In the genomic region with DNA sequence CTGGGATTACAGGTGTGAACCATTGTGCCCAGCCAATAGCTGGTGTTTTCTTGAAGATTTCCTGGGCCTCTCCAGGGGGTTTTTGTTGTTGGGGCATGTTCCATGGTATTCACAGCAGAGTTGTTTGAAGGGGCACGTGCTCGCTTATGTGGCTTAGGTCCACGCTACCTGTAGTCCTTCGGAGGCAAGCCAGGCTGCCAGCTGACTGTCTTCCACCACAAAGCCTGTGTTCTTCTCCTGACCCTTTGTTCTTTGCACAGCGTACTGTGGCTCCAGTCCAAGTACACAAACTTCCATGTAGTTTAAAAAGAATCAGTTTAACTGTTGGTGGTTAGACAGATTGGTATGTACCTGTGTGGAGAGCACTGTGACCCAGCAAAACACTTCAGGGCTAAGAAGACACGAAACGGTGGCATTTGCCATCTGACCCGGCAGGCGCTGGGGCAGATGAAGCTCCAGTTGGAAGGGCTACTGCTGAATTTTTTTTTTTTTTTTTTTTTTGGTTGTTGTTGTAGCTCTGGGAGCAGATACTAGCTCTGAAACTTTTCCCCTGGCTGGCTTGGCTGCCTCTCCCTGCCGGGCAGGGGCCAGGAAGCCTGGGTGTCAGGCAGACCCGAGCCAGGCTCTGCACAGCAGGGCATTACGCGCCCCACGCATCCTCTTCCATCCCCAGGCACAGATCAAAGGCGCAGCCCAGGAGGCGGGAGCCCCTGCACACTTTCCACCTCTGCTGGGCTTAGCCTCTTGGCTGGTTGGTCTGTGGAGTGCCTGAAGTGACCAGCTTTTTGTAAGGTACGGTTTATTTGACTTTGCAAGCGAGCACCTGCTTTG, we compare ENCODE assay signal across 1 cellular context.
A peak's percentile ranks its signal among the peaks of the same experiment; 100 is the strongest.
TF ChIP-seq lines count a peak whose summit lies in the region.

No MANE protein-coding gene starts in this region.

TF ChIP-seq in HepG2, 621 proteins besides CTCF, POLR2A, EP300 and RAD21 (continued from another document and continues in another):
- TF ChIP-seq, protein P1, sequence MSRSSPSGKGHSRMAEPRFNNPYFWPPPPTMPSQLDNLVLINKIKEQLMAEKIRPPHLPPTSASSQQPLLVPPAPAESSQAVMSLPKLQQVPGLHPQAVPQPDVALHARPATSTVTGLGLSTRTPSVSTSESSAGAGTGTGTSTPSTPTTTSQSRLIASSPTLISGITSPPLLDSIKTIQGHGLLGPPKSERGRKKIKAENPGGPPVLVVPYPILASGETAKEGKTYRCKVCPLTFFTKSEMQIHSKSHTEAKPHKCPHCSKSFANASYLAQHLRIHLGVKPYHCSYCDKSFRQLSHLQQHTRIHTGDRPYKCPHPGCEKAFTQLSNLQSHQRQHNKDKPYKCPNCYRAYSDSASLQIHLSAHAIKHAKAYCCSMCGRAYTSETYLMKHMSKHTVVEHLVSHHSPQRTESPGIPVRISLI (CRISPR knock-in tag; IDR thresholded peaks at IDR 0.05; ENCODE audit: borderline replicate concordance), result peak; percentile 87
- TF ChIP-seq ZBTB42 (CRISPR knock-in tag; IDR thresholded peaks at IDR 0.05) (peak; percentile 38; the same call in 1 of the 2 replicates), RFX3 (CRISPR knock-in tag; IDR thresholded peaks at IDR 0.05) (no peak), ZSCAN21 (CRISPR knock-in tag; IDR thresholded peaks at IDR 0.05; ENCODE audit: borderline replicate concordance) (no peak), ZFP36L1 (CRISPR knock-in tag; IDR thresholded peaks at IDR 0.05) (peak; percentile 4; the same call in 1 of the 2 replicates), ZNF713 (CRISPR knock-in tag; IDR thresholded peaks at IDR 0.05) (0 out of 2 replicates have a peak, but pooled peaks have one; percentile 77), GABPB1 (CRISPR knock-in tag; IDR thresholded peaks at IDR 0.05) (no peak; the same call in 1 of the 2 replicates), RARA (CRISPR knock-in tag; IDR thresholded peaks at IDR 0.05) (peak; percentile 79), PRMT3 (CRISPR knock-in tag; IDR thresholded peaks at IDR 0.05; ENCODE audit: borderline replicate concordance, low read depth) (no peak), ZNF333 (CRISPR knock-in tag; IDR thresholded peaks at IDR 0.05; ENCODE audit: borderline replicate concordance) (peak; percentile 12; the same call in 1 of the 2 replicates), PATZ1 (CRISPR knock-in tag; IDR thresholded peaks at IDR 0.05) (peak; percentile 68), SAFB2 (CRISPR knock-in tag; IDR thresholded peaks at IDR 0.05; ENCODE audit: borderline replicate concordance, low read depth) (peak; percentile 46; the same call in 1 of the 2 replicates), MZF1 (CRISPR knock-in tag; IDR thresholded peaks at IDR 0.05; ENCODE audit: borderline replicate concordance) (no peak), EHMT2 (IDR thresholded peaks at IDR 0.05; ENCODE audit: borderline replicate concordance, low read depth, low read length) (no peak), HMG20B (CRISPR knock-in tag; conservative IDR thresholded peaks at IDR 0.05) (peak; percentile 45; the same call in 1 of the 2 replicates), NR3C1 (CRISPR knock-in tag; IDR thresholded peaks at IDR 0.05) (no peak), ZNF652 (CRISPR knock-in tag; IDR thresholded peaks at IDR 0.05; ENCODE audit: borderline replicate concordance, low read depth) (peak; percentile 92), ZNF354B (CRISPR knock-in tag; IDR thresholded peaks at IDR 0.05) (no peak), USF2 (IDR thresholded peaks at IDR 0.05; ENCODE audit: low read depth, low read length) (0 out of 2 replicates have a peak, but pooled peaks have one; percentile 52), USF2 (CRISPR knock-in tag; IDR thresholded peaks at IDR 0.05; ENCODE audit: borderline replicate concordance) (peak; percentile 82), ZNF768 (CRISPR knock-in tag; IDR thresholded peaks at IDR 0.05) (peak; percentile 67; the same call in 1 of the 2 replicates), RORA (CRISPR knock-in tag; IDR thresholded peaks at IDR 0.05) (no peak), NCOA1 (CRISPR knock-in tag; IDR thresholded peaks at IDR 0.05) (peak; percentile 87), RFX5 (IDR thresholded peaks at IDR 0.05; ENCODE audit: low read depth, low read length) (no peak), ZNF264 (CRISPR knock-in tag; IDR thresholded peaks at IDR 0.05) (0 out of 2 replicates have a peak, but pooled peaks have one; percentile 18), ATF5 (CRISPR knock-in tag; IDR thresholded peaks at IDR 0.05; ENCODE audit: low read depth) (no peak), CEBPB (IDR thresholded peaks at IDR 0.05; ENCODE audit: borderline replicate concordance, low read depth, low read length) (no peak), ARID2 (CRISPR knock-in tag; IDR thresholded peaks at IDR 0.05; ENCODE audit: borderline replicate concordance) (peak; percentile 90), ISL2 (CRISPR knock-in tag; IDR thresholded peaks at IDR 0.05) (peak; percentile 64; the same call in 1 of the 2 replicates), KDM2A (CRISPR knock-in tag; IDR thresholded peaks at IDR 0.05; ENCODE audit: borderline replicate concordance, low read depth) (no peak; the same call in 1 of the 2 replicates), ZNF431 (CRISPR knock-in tag; IDR thresholded peaks at IDR 0.05; ENCODE audit: borderline replicate concordance, low read depth) (no peak), DDIT3 (CRISPR knock-in tag; IDR thresholded peaks at IDR 0.05) (no peak), MNT (IDR thresholded peaks at IDR 0.05) (peak; percentile 84), KAT7 (CRISPR knock-in tag; IDR thresholded peaks at IDR 0.05; ENCODE audit: borderline replicate concordance) (no peak)
- TF ChIP-seq, protein P2, sequence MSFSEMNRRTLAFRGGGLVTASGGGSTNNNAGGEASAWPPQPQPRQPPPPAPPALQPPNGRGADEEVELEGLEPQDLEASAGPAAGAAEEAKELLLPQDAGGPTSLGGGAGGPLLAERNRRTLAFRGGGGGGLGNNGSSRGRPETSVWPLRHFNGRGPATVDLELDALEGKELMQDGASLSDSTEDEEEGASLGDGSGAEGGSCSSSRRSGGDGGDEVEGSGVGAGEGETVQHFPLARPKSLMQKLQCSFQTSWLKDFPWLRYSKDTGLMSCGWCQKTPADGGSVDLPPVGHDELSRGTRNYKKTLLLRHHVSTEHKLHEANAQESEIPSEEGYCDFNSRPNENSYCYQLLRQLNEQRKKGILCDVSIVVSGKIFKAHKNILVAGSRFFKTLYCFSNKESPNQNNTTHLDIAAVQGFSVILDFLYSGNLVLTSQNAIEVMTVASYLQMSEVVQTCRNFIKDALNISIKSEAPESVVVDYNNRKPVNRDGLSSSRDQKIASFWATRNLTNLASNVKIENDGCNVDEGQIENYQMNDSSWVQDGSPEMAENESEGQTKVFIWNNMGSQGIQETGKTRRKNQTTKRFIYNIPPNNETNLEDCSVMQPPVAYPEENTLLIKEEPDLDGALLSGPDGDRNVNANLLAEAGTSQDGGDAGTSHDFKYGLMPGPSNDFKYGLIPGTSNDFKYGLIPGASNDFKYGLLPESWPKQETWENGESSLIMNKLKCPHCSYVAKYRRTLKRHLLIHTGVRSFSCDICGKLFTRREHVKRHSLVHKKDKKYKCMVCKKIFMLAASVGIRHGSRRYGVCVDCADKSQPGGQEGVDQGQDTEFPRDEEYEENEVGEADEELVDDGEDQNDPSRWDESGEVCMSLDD (CRISPR knock-in tag; IDR thresholded peaks at IDR 0.05; ENCODE audit: borderline replicate concordance), result peak; percentile 65; the same call in 1 of the 2 replicates
- TF ChIP-seq, protein P3, sequence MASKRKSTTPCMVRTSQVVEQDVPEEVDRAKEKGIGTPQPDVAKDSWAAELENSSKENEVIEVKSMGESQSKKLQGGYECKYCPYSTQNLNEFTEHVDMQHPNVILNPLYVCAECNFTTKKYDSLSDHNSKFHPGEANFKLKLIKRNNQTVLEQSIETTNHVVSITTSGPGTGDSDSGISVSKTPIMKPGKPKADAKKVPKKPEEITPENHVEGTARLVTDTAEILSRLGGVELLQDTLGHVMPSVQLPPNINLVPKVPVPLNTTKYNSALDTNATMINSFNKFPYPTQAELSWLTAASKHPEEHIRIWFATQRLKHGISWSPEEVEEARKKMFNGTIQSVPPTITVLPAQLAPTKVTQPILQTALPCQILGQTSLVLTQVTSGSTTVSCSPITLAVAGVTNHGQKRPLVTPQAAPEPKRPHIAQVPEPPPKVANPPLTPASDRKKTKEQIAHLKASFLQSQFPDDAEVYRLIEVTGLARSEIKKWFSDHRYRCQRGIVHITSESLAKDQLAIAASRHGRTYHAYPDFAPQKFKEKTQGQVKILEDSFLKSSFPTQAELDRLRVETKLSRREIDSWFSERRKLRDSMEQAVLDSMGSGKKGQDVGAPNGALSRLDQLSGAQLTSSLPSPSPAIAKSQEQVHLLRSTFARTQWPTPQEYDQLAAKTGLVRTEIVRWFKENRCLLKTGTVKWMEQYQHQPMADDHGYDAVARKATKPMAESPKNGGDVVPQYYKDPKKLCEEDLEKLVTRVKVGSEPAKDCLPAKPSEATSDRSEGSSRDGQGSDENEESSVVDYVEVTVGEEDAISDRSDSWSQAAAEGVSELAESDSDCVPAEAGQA (IDR thresholded peaks at IDR 0.05; ENCODE audit: low read depth), result peak; percentile 48
- TF ChIP-seq, protein P3 (CRISPR knock-in tag; IDR thresholded peaks at IDR 0.05; ENCODE audit: borderline replicate concordance), result no peak
- TF ChIP-seq, protein P4, sequence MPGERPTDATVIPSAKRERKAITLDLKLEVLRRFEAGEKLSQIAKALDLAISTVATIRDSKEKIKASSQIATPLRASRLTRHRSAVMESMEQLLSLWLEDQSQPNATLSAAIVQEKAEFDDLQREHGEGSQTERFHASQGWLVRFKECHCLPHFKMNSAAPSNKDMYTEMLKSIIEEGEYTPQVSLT (CRISPR knock-in tag; IDR thresholded peaks at IDR 0.05; ENCODE audit: borderline replicate concordance, low read depth), result 0 out of 2 replicates have a peak, but pooled peaks have one; percentile 58
